Comparison of ENCODE assay signal across 9 cellular contexts in genomic region chr21:44920694-44921604, GRCh38. TPM values are rescaled to one million over a fixed set of nuclear protein-coding genes. Genes with fewer than 3 reads are reported as not detected.
A peak's percentile ranks its signal among the peaks of the same experiment; 100 is the strongest.
DNase-seq lines count a peak whose midpoint lies in the region; ATAC-seq and TF ChIP-seq lines count a peak whose summit lies in the region.
"Had no signal": no experiment of that assay in that cellular context is flagged by ENCODE, and none has a peak within 500 bp of the region (broad histone marks: within the 10 kb centered on the region; RNA-seq: fewer than 3 reads in every experiment).

Gene ITGB2 (minus strand): TSS chr21:44920899. CDS start chr21:44910782, 10,117 bp downstream.

- DNase-seq in UCSD-AML1 (lab: John Stamatoyannopoulos, UW; ENCODE audit: unreplicated experiment) (peak; percentile 67), esophagus squamous epithelium (lab: John Stamatoyannopoulos, UW) (no peak), occipital lobe (lab: John Stamatoyannopoulos, UW) (no peak)

- TF ChIP-seq POLR2A in GM10847 (IDR thresholded peaks at IDR 0.05; ENCODE audit: extremely low read depth, insufficient read length), result peak; percentile 32
- TF ChIP-seq POLR2A in esophagus squamous epithelium (IDR thresholded peaks at IDR 0.05), result peak in 1 of 4 donors; percentile 27

- H3K9me3 ChIP-seq in esophagus squamous epithelium (no peaks in the 10 kb centered on the region), skeletal muscle tissue (ENCODE audit: control insufficient read depth in 3 of 3, low read length in 3 of 3) (no peaks in the 10 kb centered on the region)

- ATAC-seq in HG03066 (IDR thresholded peaks at IDR 0.05; ENCODE audit: low read depth, unreplicated experiment) (peak; percentile 64), HG03521 (IDR thresholded peaks at IDR 0.05; ENCODE audit: unreplicated experiment) (no peak), HG03457 (IDR thresholded peaks at IDR 0.05; ENCODE audit: unreplicated experiment) (no peak)
- ATAC-seq: HCT116 had no signal

- H3K4me3 ChIP-seq in esophagus squamous epithelium, result peak within 1 kb of the TSS; percentile 15 to 59 (median 41)
- H3K4me3 ChIP-seq in skeletal muscle tissue (ENCODE audit: low read length in 3 of 3), result peak within 1 kb of the TSS; percentile 49 to 65 (median 62)

- WGBS in esophagus squamous epithelium, 2 donors, result 46 to 71% methylated on average over 19 to 21 of the region's 29 CpGs

- H3K36me3 ChIP-seq in esophagus squamous epithelium (no peaks in the 10 kb centered on the region), skeletal muscle tissue (ENCODE audit: control insufficient read depth in 3 of 3, insufficient read depth in 3 of 3, low read length in 3 of 3) (no peaks in the 10 kb centered on the region)

- TF ChIP-seq CTCF in esophagus squamous epithelium (IDR thresholded peaks at IDR 0.05), result no peak

- intact Hi-C loops in esophagus squamous epithelium (cut with DNase I), result no loop called here

- H3K27ac ChIP-seq in esophagus squamous epithelium (peak within 1 kb of the TSS in 2 of 4 donors; percentile 57 to 68), skeletal muscle tissue (ENCODE audit: low read depth, low read length) (no peak within 1 kb of the TSS)

- H3K9ac ChIP-seq in skeletal muscle tissue (ENCODE audit: low read depth in 1 of 3, low read length in 3 of 3), result peak within 1 kb of the TSS in 2 of 3 donors; percentile 16 to 38

- peaks cover 0 to 40% (median 0%) of the 10 kb centered on the region in 4 donors for H3K27me3 ChIP-seq in esophagus squamous epithelium
- H3K27me3 ChIP-seq in skeletal muscle tissue (ENCODE audit: control insufficient read depth in 3 of 3, insufficient read depth in 3 of 3, low read length in 3 of 3), result peaks cover 32 to 44% (median 34%) of the 10 kb centered on the region in 3 donors

- H3K4me1 ChIP-seq in esophagus squamous epithelium, result peaks cover 4 to 40% (median 19%) of the 10 kb centered on the region in 3 donors
- peaks cover 3 to 10% (median 5%) of the 10 kb centered on the region in 3 donors for H3K4me1 ChIP-seq in skeletal muscle tissue (ENCODE audit: control insufficient read depth in 3 of 3, insufficient read depth in 3 of 3, low read length in 3 of 3)

RNA-seq across cellular contexts. Expression of gene ITGB2, which starts in this region (rescaled TPM):
- total RNA-seq in esophagus squamous epithelium (10 to 100 TPM in 2 of 4 donors, 1 to 10 TPM in 2; 6.6 to 47.1 (median 18.5) TPM), skeletal muscle tissue (19.8 TPM), occipital lobe (9.2 TPM)
